Comparison of ENCODE assay signal across 12 cellular contexts in genomic region chr2:12155308-12156061, GRCh38.
DNase-seq lines count a peak whose midpoint lies in the region; ATAC-seq, FAIRE-seq and TF ChIP-seq lines count a peak whose summit lies in the region.
"Had no signal": no experiment of that assay in that cellular context is flagged by ENCODE, and none has a peak within 500 bp of the region (broad histone marks: within the 10 kb centered on the region; RNA-seq: fewer than 3 reads in every experiment).

No MANE protein-coding gene starts in this region.

- H3K9me3 ChIP-seq in thoracic aorta, result no peaks in the 10 kb centered on the region

- peak; percentile 89 for ATAC-seq in left ventricle myocardium superior
- peak; percentile 79 for ATAC-seq in thoracic aorta (ENCODE audit: insufficient number of reproducible peaks, low FRiP score, low read depth)

- peak overlapping the region in 1 of 2 donors; percentile 17 for H3K27ac ChIP-seq in thoracic aorta

- H3K27me3 ChIP-seq in thoracic aorta (replicated peaks; ENCODE audit: insufficient read depth), result no peaks in the 10 kb centered on the region

- DNase-seq in HTR-8/SVneo (ENCODE audit: insufficient read length, low spot score) (peak; percentile 31), amniotic epithelial cell (ENCODE audit: low read depth) (peak; percentile 69), left ventricle myocardium superior (peak; percentile 34), thoracic aorta (ENCODE audit: low spot score) (no peak), HUDEP-2 (lab: John Stamatoyannopoulos, UW; ENCODE audit: unreplicated experiment in 76 of 76) (no peak), NK-92 (lab: John Stamatoyannopoulos, UW; ENCODE audit: unreplicated experiment) (no peak), LoVo (ENCODE audit: low spot score) (no peak), cortex of kidney (lab: John Stamatoyannopoulos, UW) (no peak)
- DNase-seq: activated CD4-positive, alpha-beta memory T cell treated with anti-CD3 and anti-CD28 coated beads, Interleukin-2, amount 10 ng/mL, durations not matched to agents 7 days and 5 days; GOT3; midbrain; NCI-H82 had no signal

- TF ChIP-seq CTCF in thoracic aorta (IDR thresholded peaks at IDR 0.05), result no peak

- H3K4me3 ChIP-seq in thoracic aorta, result no peak overlapping the region

- FAIRE-seq in HTR-8/SVneo (lab: Jason Lieb, UNC), result no peak

- intact Hi-C loops in left ventricle myocardium superior (cut with micrococcal nuclease), result no loop called here

- H3K4me1 ChIP-seq in thoracic aorta (ENCODE audit: control insufficient read depth in 1 of 2, low read depth in 2 of 2), result peaks cover 0 to 13% of the 10 kb centered on the region in 2 donors

- no peaks in the 10 kb centered on the region for H3K36me3 ChIP-seq in thoracic aorta

Comparison
In these comparisons a context has a peak if more than half of its experiments do, and no peak if none do; other contexts are left out.
1. DNase-seq: peak in HTR-8/SVneo (single experiment), amniotic epithelial cell (single experiment) and left ventricle myocardium superior (single experiment); none in thoracic aorta (single experiment), HUDEP-2 (0 of 76), NK-92 (single experiment), LoVo (single experiment) and cortex of kidney (single experiment).